Comparison of ENCODE assay signal across 21 cellular contexts in genomic region chr22:44495629-44496028, GRCh38. TPM values are rescaled to one million over a fixed set of nuclear protein-coding genes. Genes with fewer than 3 reads are reported as not detected.
DNase-seq lines count a peak whose midpoint lies in the region; ATAC-seq and TF ChIP-seq lines count a peak whose summit lies in the region.
"Had no signal": no experiment of that assay in that cellular context is flagged by ENCODE, and none has a peak within 500 bp of the region (broad histone marks: within the 10 kb centered on the region; RNA-seq: fewer than 3 reads in every experiment).

No MANE protein-coding gene starts in this region.

- H2AFZ ChIP-seq in Loucy (ENCODE audit: low read length) = no peak overlapping the region
- no peak overlapping the region for H2AFZ ChIP-seq in neuronal stem cell (ENCODE audit: low read length)

- ATAC-seq in left lobe of liver (no peak), upper lobe of right lung (no peak)
- ATAC-seq: activated CD4-positive, CD25-positive, alpha-beta regulatory T cell treated with anti-CD3 and anti-CD28 coated beads, Interleukin-2, amount 50 U/mL, for 24 hours; gastroesophageal sphincter; pancreas had no signal

- CTCF ChIA-PET in activated naive CD4-positive, alpha-beta T cell treated with anti-CD3 and anti-CD28 coated beads, Interleukin-2, amount 10 ng/mL, durations not matched to agents 7 days and 5 days (lab: Charles Lee) = no interaction called here

- H4K91ac ChIP-seq in neuronal stem cell (ENCODE audit: low read depth, low read length, poor library complexity) = no peak overlapping the region

- peaks cover 43% of the 10 kb centered on the region for H3K79me2 ChIP-seq in Loucy (ENCODE audit: insufficient read depth, low read length)

- H2BK12ac ChIP-seq in neuronal stem cell (ENCODE audit: low read length) = no peak overlapping the region

- H2AK5ac ChIP-seq in neuronal stem cell (ENCODE audit: low read depth, low read length) = no peak overlapping the region

- H3K27ac Mint-ChIP-seq in activated naive CD4-positive, alpha-beta T cell treated with anti-CD3 and anti-CD28 coated beads, Interleukin-2, amount 10 ng/mL, durations not matched to agents 7 days and 5 days = no peak overlapping the region
- H3K27ac Mint-ChIP-seq in chondrocyte (ENCODE audit: unreplicated experiment) = no peak overlapping the region

- no peak overlapping the region for H4K8ac ChIP-seq in neuronal stem cell (ENCODE audit: low read depth, low read length)

- H3K79me1 ChIP-seq in neuronal stem cell (ENCODE audit: low read depth, low read length) = peaks cover 16% of the 10 kb centered on the region

- peaks cover 5% of the 10 kb centered on the region for H3K9me3 Mint-ChIP-seq in activated naive CD4-positive, alpha-beta T cell treated with anti-CD3 and anti-CD28 coated beads, Interleukin-2, amount 10 ng/mL, durations not matched to agents 7 days and 5 days
- H3K9me3 Mint-ChIP-seq in chondrocyte (ENCODE audit: low read depth) = peaks cover 5% of the 10 kb centered on the region
- H3K9me3 Mint-ChIP-seq: activated naive CD4-positive, alpha-beta T cell treated with anti-CD3 and anti-CD28 coated beads, Interleukin-2, amount 50 U/mL, for 24 hours had no signal

- H3K18ac ChIP-seq in neuronal stem cell (ENCODE audit: low read length) = no peak overlapping the region

- H2BK5ac ChIP-seq in neuronal stem cell (ENCODE audit: low read length) = peak overlapping the region; percentile 83

- H3K4me3 Mint-ChIP-seq in activated naive CD4-positive, alpha-beta T cell treated with anti-CD3 and anti-CD28 coated beads, Interleukin-2, amount 10 ng/mL, durations not matched to agents 7 days and 5 days = peak overlapping the region; percentile 29
- peak overlapping the region; percentile 16 for H3K4me3 Mint-ChIP-seq in chondrocyte (ENCODE audit: unreplicated experiment)

- no peak for DNase-seq in activated naive CD4-positive, alpha-beta T cell treated with anti-CD3 and anti-CD28 coated beads, Interleukin-2, amount 10 ng/mL, durations not matched to agents 7 days and 5 days
- no peak for DNase-seq in activated naive CD4-positive, alpha-beta T cell treated with Interleukin-2 at 50 U/mL for 16 hours
- DNase-seq in chondrocyte (ENCODE audit: low spot score) (no peak), neuronal stem cell (ENCODE audit: low spot score) (no peak), left lobe of liver (ENCODE audit: low spot score) (no peak), NCI-H2081 treated with DMSO at 0.1 percent for 48 hours (lab: John Stamatoyannopoulos, UW) (no peak), upper lobe of right lung (no peak)
- DNase-seq: activated CD8-positive, alpha-beta memory T cell treated with anti-CD3 and anti-CD28 coated beads, Interleukin-2, amount 50 U/mL, for 4 hours; dorsolateral prefrontal cortex; EL; GOT3; KBM-7; NCI-H748 treated with DMSO at 0.1 percent for 48 hours; stimulated activated CD4-positive, alpha-beta T cell treated with anti-CD3 and anti-CD28 coated beads, Interleukin-2, amount 100 ng/mL, for 24 hours had no signal

- no peaks in the 10 kb centered on the region for H3K36me3 ChIP-seq in Loucy (ENCODE audit: insufficient read depth, low read length)
- H3K36me3 ChIP-seq in neuronal stem cell (replicated peaks in 1 of 2; ENCODE audit: control insufficient read depth in 2 of 2, insufficient read depth in 2 of 2, low read length in 2 of 2) = peaks cover 33 to 52% of the 10 kb centered on the region in 2 donors
- H3K36me3 ChIP-seq in upper lobe of right lung = no peaks in the 10 kb centered on the region
- H3K36me3 ChIP-seq: pancreas had no signal

- H3K9me3 ChIP-seq in Loucy (ENCODE audit: insufficient read depth, low read depth, low read length) (no peaks in the 10 kb centered on the region), neuronal stem cell (replicated peaks in 1 of 2; ENCODE audit: control insufficient read depth in 2 of 2, insufficient read depth in 1 of 2, low read depth in 1 of 2, low read length in 2 of 2) (peaks cover 13 to 20% of the 10 kb centered on the region in 2 donors), upper lobe of right lung (no peaks in the 10 kb centered on the region)
- H3K9me3 ChIP-seq: gastroesophageal sphincter, pancreas, SJSA1 had no signal

- H3K4me1 Mint-ChIP-seq in activated naive CD4-positive, alpha-beta T cell treated with anti-CD3 and anti-CD28 coated beads, Interleukin-2, amount 10 ng/mL, durations not matched to agents 7 days and 5 days = peaks cover 44% of the 10 kb centered on the region
- peaks cover 32% of the 10 kb centered on the region for H3K4me1 Mint-ChIP-seq in chondrocyte (ENCODE audit: low read depth)

- WGBS in neuronal stem cell (ENCODE audit: extremely low coverage in 2 of 2, insufficient read length in 2 of 2, insufficient replicate concordance in 1 of 2), 2 donors = no CpG with 5 or more reads among the region's 8 CpGs

- no peak for TF ChIP-seq CTCF in Loucy (conservative IDR thresholded peaks at IDR 0.05; ENCODE audit: low read length)
- TF ChIP-seq CTCF in chondrocyte (IDR thresholded peaks at IDR 0.05) = no peak
- TF ChIP-seq CTCF in upper lobe of right lung (IDR thresholded peaks at IDR 0.05) = no peak

- H3K4me1 ChIP-seq in Loucy (ENCODE audit: insufficient read depth, low read length, poor library complexity, severe bottlenecking) (peaks cover 48% of the 10 kb centered on the region), neuronal stem cell (ENCODE audit: control insufficient read depth in 2 of 2, insufficient read depth in 1 of 2, low read depth in 1 of 2, low read length in 2 of 2) (peaks cover 4 to 21% of the 10 kb centered on the region in 2 donors), upper lobe of right lung (peaks cover 8% of the 10 kb centered on the region)

- no peaks in the 10 kb centered on the region for H3K9me2 ChIP-seq in Loucy (replicated peaks; ENCODE audit: low read depth, low read length)

- H3K27ac ChIP-seq in neuronal stem cell (replicated peaks; ENCODE audit: low read length) (no peak overlapping the region), upper lobe of right lung (no peak overlapping the region)
- H3K27ac ChIP-seq: dorsolateral prefrontal cortex, gastroesophageal sphincter, HL-60, pancreas, SJSA1 had no signal

- peak overlapping the region; percentile 26 for H3K23ac ChIP-seq in neuronal stem cell (ENCODE audit: low read depth, low read length, poor library complexity)

- H3K14ac ChIP-seq in neuronal stem cell (ENCODE audit: low read length) = no peak overlapping the region

- H3K9ac ChIP-seq in Loucy (ENCODE audit: low read depth, low read length, poor library complexity, severe bottlenecking) = no peak overlapping the region
- H3K9ac ChIP-seq in neuronal stem cell (ENCODE audit: low read depth, low read length, poor library complexity) = no peak overlapping the region

- H3K36me3 Mint-ChIP-seq in activated naive CD4-positive, alpha-beta T cell treated with anti-CD3 and anti-CD28 coated beads, Interleukin-2, amount 10 ng/mL, durations not matched to agents 7 days and 5 days = peaks cover 13% of the 10 kb centered on the region
- peaks cover 11% of the 10 kb centered on the region for H3K36me3 Mint-ChIP-seq in chondrocyte (ENCODE audit: low read depth)

- H2BK15ac ChIP-seq in neuronal stem cell (ENCODE audit: low read length) = no peak overlapping the region

- intact Hi-C loops in upper lobe of right lung (cut with DNase I) = no loop called here

- H3K4me3 ChIP-seq in Loucy (ENCODE audit: low read length, poor library complexity, severe bottlenecking) (peak overlapping the region; percentile 76), neuronal stem cell (ENCODE audit: low read length in 2 of 2) (no peak overlapping the region), upper lobe of right lung (no peak overlapping the region)
- H3K4me3 ChIP-seq: gastroesophageal sphincter, pancreas, SJSA1 had no signal

- H3K4me2 ChIP-seq in Loucy (ENCODE audit: low read depth, low read length, poor library complexity, severe bottlenecking) = peak overlapping the region; percentile 89
- H3K4me2 ChIP-seq in neuronal stem cell (ENCODE audit: insufficient read depth, low read length, poor library complexity, severe bottlenecking) = no peak overlapping the region

- H3K4ac ChIP-seq in neuronal stem cell (ENCODE audit: low read length) = no peak overlapping the region

- H4K20me1 ChIP-seq in Loucy (ENCODE audit: insufficient read depth, low read length, poor library complexity, severe bottlenecking) = peaks cover 8% of the 10 kb centered on the region

- H3K27me3 ChIP-seq in Loucy (ENCODE audit: insufficient read depth, low read length, poor library complexity, severe bottlenecking) (no peaks in the 10 kb centered on the region), neuronal stem cell (ENCODE audit: control insufficient read depth in 3 of 3, insufficient read depth in 3 of 3, low read depth in 1 of 3, low read length in 3 of 3) (no peaks in the 10 kb centered on the region), upper lobe of right lung (no peaks in the 10 kb centered on the region)
- H3K27me3 ChIP-seq: dorsolateral prefrontal cortex, gastroesophageal sphincter, pancreas, SJSA1 had no signal

- no peak overlapping the region for H2BK120ac ChIP-seq in neuronal stem cell (ENCODE audit: low read depth, low read length)

- peaks cover 9% of the 10 kb centered on the region; the same call in 1 of the 2 replicates for H3F3A ChIP-seq in Loucy (ENCODE audit: low read depth)

- H3K27me3 Mint-ChIP-seq in activated naive CD4-positive, alpha-beta T cell treated with anti-CD3 and anti-CD28 coated beads, Interleukin-2, amount 10 ng/mL, durations not matched to agents 7 days and 5 days = peaks cover 7% of the 10 kb centered on the region
- H3K27me3 Mint-ChIP-seq in chondrocyte (ENCODE audit: low read depth) = no peaks in the 10 kb centered on the region
- H3K27me3 Mint-ChIP-seq: activated naive CD4-positive, alpha-beta T cell treated with anti-CD3 and anti-CD28 coated beads, Interleukin-2, amount 50 U/mL, for 24 hours had no signal

RNA-seq across cellular contexts. Expression of gene RTL6, which starts 2.4 kb away (rescaled TPM):
- total RNA-seq in chondrocyte (31.1 to 37.3 TPM (median 32.0 TPM) in 3 replicates), left lobe of liver (5.1 TPM), upper lobe of right lung (18.4 TPM)
- polyA plus RNA-seq in neuronal stem cell (2013, experiment 1 of 2) = 19.8 TPM
- polyA plus RNA-seq in neuronal stem cell (2013, experiment 2 of 2) = 20.4 TPM
